25 cellular contexts compared by ENCODE assay signal in the genomic region with DNA sequence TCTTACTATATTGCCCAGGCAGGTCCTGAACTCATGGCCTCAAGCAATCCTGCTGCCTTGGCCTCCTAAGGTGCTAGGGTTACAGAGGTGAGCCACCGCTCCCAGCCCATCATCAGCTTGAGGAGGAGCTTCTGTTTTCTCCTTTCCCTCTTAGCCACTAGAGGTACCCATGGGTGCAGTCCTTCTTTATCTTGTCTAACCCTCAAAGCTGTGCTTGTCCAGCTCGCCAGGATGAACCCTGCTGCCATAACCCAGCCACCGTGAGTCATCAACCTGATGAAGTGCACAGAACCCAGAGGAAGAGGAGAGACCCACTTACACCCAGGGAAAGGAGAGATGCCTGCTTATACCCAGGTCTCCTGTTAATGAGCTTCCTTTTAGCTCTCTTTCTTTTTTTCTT.
DNase-seq lines count a peak whose midpoint lies in the region; ATAC-seq, FAIRE-seq and TF ChIP-seq lines count a peak whose summit lies in the region.
"Had no signal": no experiment of that assay in that cellular context is flagged by ENCODE, and none has a peak within 500 bp of the region (broad histone marks: within the 10 kb centered on the region; RNA-seq: fewer than 3 reads in every experiment).

No MANE protein-coding gene starts in this region.

- CTCF ChIA-PET in activated naive CD4-positive, alpha-beta T cell treated with anti-CD3 and anti-CD28 coated beads, Interleukin-2, amount 10 ng/mL, durations not matched to agents 7 days and 5 days (lab: Charles Lee): no interaction called here

- H3K27ac ChIP-seq in kidney (ENCODE audit: low read depth in 2 of 2, low read length in 2 of 2): no peak overlapping the region
- H3K27ac ChIP-seq: adrenal gland, cardiac muscle cell, heart right ventricle, KMS-11, ovary, spleen had no signal

- peak; percentile 53 for DNase-seq in ELR (ENCODE audit: low read depth)
- DNase-seq in HT1080 (ENCODE audit: low read depth): peak; percentile 48
- peak; percentile 30 for DNase-seq in SK-MEL-5 (ENCODE audit: low read depth, low spot score)
- peak; percentile 37 for DNase-seq in kidney
- DNase-seq in activated naive CD4-positive, alpha-beta T cell treated with anti-CD3 and anti-CD28 coated beads, Interleukin-2, amount 10 ng/mL, durations not matched to agents 7 days and 5 days: no peak
- DNase-seq in AG08396 (ENCODE audit: low spot score): no peak
- DNase-seq: activated CD4-positive, alpha-beta memory T cell treated with anti-CD3 and anti-CD28 coated beads, Interleukin-2, amount 10 ng/mL, durations not matched to agents 7 days and 5 days; activated gamma-delta T cell treated with Interleukin-2 at 50 U/mL for 16 hours; adrenal gland; DND-41; heart right ventricle; naive thymus-derived CD4-positive, alpha-beta T cell; NCI-H2081 treated with DMSO at 0.1 percent for 48 hours; ovary; RPMI8226; spleen; stimulated activated CD4-positive, alpha-beta T cell treated with anti-CD3 and anti-CD28 coated beads, Interleukin-4, amount 100 ng/mL, for 24 hours; stimulated activated naive CD4-positive, alpha-beta T cell treated with Interleukin-2 at 50 U/mL for 16 hours; T1000 had no signal

- no peaks in the 10 kb centered on the region for H3K27me3 Mint-ChIP-seq in activated naive CD4-positive, alpha-beta T cell treated with anti-CD3 and anti-CD28 coated beads, Interleukin-2, amount 10 ng/mL, durations not matched to agents 7 days and 5 days
- H3K27me3 Mint-ChIP-seq: activated CD4-positive, alpha-beta memory T cell treated with anti-CD3 and anti-CD28 coated beads, Interleukin-2, amount 10 ng/mL, durations not matched to agents 7 days and 5 days; dendritic cell treated with granulocyte-macrophage colony-stimulating factor and Interleukin-4, amounts not matched to agents 40 ng/mL and 50 ng/mL, for 4 days had no signal

- H3K36me3 Mint-ChIP-seq in activated naive CD4-positive, alpha-beta T cell treated with anti-CD3 and anti-CD28 coated beads, Interleukin-2, amount 10 ng/mL, durations not matched to agents 7 days and 5 days: no peaks in the 10 kb centered on the region
- H3K36me3 Mint-ChIP-seq: naive thymus-derived CD4-positive, alpha-beta T cell had no signal

- intact Hi-C loops in kidney (cut with DNase I): no loop called here

- H3K4me1 Mint-ChIP-seq in activated naive CD4-positive, alpha-beta T cell treated with anti-CD3 and anti-CD28 coated beads, Interleukin-2, amount 10 ng/mL, durations not matched to agents 7 days and 5 days: no peaks in the 10 kb centered on the region
- H3K4me1 Mint-ChIP-seq: activated CD4-positive, alpha-beta memory T cell treated with anti-CD3 and anti-CD28 coated beads, Interleukin-2, amount 10 ng/mL, durations not matched to agents 7 days and 5 days; naive thymus-derived CD4-positive, alpha-beta T cell had no signal

- no peaks in the 10 kb centered on the region for H3K9me3 ChIP-seq in kidney (ENCODE audit: control insufficient read depth in 1 of 2, low read length in 2 of 2)
- H3K9me3 ChIP-seq: adrenal gland, heart right ventricle, ovary, spleen had no signal

- H3K36me3 ChIP-seq in kidney (ENCODE audit: control insufficient read depth in 1 of 2, insufficient read depth in 2 of 2, low read length in 2 of 2): no peaks in the 10 kb centered on the region
- H3K36me3 ChIP-seq: adrenal gland, cardiac muscle cell, heart right ventricle, ovary, spleen had no signal

- H3K4me3 ChIP-seq in kidney (ENCODE audit: low read length in 2 of 2): no peak overlapping the region
- H3K4me3 ChIP-seq: adrenal gland, cardiac muscle cell, heart right ventricle, ovary, spleen had no signal

- no peak overlapping the region for H3K4me3 Mint-ChIP-seq in activated naive CD4-positive, alpha-beta T cell treated with anti-CD3 and anti-CD28 coated beads, Interleukin-2, amount 10 ng/mL, durations not matched to agents 7 days and 5 days
- H3K4me3 Mint-ChIP-seq: activated CD4-positive, alpha-beta memory T cell treated with anti-CD3 and anti-CD28 coated beads, Interleukin-2, amount 10 ng/mL, durations not matched to agents 7 days and 5 days; dendritic cell treated with granulocyte-macrophage colony-stimulating factor and Interleukin-4, amounts not matched to agents 40 ng/mL and 50 ng/mL, for 4 days; naive thymus-derived CD4-positive, alpha-beta T cell had no signal

- no peak for FAIRE-seq in kidney (lab: Jason Lieb, UNC)
- FAIRE-seq: H54 had no signal

- TF ChIP-seq CTCF in kidney (IDR thresholded peaks at IDR 0.05; ENCODE audit: borderline replicate concordance, extremely low read depth, insufficient read depth): no peak

- no peak overlapping the region for H3K9ac ChIP-seq in kidney (ENCODE audit: low read length in 2 of 2)
- H3K9ac ChIP-seq: KMS-11 had no signal

- H3K4me1 ChIP-seq in kidney (ENCODE audit: control insufficient read depth in 1 of 2, insufficient read depth in 1 of 2, low read depth in 1 of 2, low read length in 2 of 2): no peaks in the 10 kb centered on the region
- H3K4me1 ChIP-seq: adrenal gland, spleen had no signal

- H3K9me3 Mint-ChIP-seq in activated naive CD4-positive, alpha-beta T cell treated with anti-CD3 and anti-CD28 coated beads, Interleukin-2, amount 10 ng/mL, durations not matched to agents 7 days and 5 days: no peaks in the 10 kb centered on the region
- H3K9me3 Mint-ChIP-seq: activated CD4-positive, alpha-beta memory T cell treated with anti-CD3 and anti-CD28 coated beads, Interleukin-2, amount 10 ng/mL, durations not matched to agents 7 days and 5 days; dendritic cell treated with granulocyte-macrophage colony-stimulating factor and Interleukin-4, amounts not matched to agents 40 ng/mL and 50 ng/mL, for 4 days; naive thymus-derived CD4-positive, alpha-beta T cell had no signal

- in situ Hi-C loops in SK-MEL-5 (cut with HindIII; ENCODE audit: low pct_unique_long_range_greater_than_20kb, low sequenced_read_pairs): no loop called here

- ATAC-seq in GM21367 (IDR thresholded peaks at IDR 0.05; ENCODE audit: unreplicated experiment): no peak
- ATAC-seq: activated CD4-positive, CD25-positive, alpha-beta regulatory T cell treated with anti-CD3 and anti-CD28 coated beads, Interleukin-2, amount 50 U/mL, for 24 hours; heart right ventricle; naive thymus-derived CD4-positive, alpha-beta T cell had no signal

- no peak overlapping the region for H3K27ac Mint-ChIP-seq in activated naive CD4-positive, alpha-beta T cell treated with anti-CD3 and anti-CD28 coated beads, Interleukin-2, amount 10 ng/mL, durations not matched to agents 7 days and 5 days
- H3K27ac Mint-ChIP-seq: activated CD4-positive, alpha-beta memory T cell treated with anti-CD3 and anti-CD28 coated beads, Interleukin-2, amount 10 ng/mL, durations not matched to agents 7 days and 5 days; dendritic cell treated with granulocyte-macrophage colony-stimulating factor and Interleukin-4, amounts not matched to agents 40 ng/mL and 50 ng/mL, for 4 days; naive thymus-derived CD4-positive, alpha-beta T cell had no signal

Comparison
In these comparisons a context has a peak if more than half of its experiments do, and no peak if none do; other contexts are left out.
1. DNase-seq: peak in ELR (single experiment), HT1080 (single experiment), SK-MEL-5 (single experiment) and kidney (single experiment); none in activated naive CD4-positive, alpha-beta T cell treated with anti-CD3 and anti-CD28 coated beads, Interleukin-2, amount 10 ng/mL, durations not matched to agents 7 days and 5 days (single experiment) and AG08396 (single experiment).